ENCODE assay signal across 25 cellular contexts in the genomic region with DNA sequence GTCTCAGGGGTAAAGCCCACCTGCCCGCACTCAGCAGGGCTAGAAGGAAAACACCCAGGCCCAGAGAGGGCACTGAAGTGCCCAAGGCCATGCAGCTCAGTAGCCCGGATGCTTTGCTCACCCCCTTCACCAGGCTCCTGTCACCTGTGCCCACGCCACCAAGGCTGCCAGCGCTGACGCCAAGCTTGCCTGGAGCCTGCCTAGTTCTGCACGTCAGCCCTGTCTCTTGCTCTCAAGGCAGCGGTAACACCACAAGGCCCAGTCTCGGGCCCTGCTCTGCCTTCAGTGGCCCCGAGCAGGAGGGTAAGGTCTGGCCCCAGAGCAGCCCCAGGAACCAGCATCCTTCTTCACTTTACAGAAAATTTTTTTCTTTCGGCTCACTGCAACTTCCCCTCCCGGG. TPM values are rescaled to one million over a fixed set of nuclear protein-coding genes. Genes with fewer than 3 reads are reported as not detected.
DNase-seq lines count a peak whose midpoint lies in the region; ATAC-seq and TF ChIP-seq lines count a peak whose summit lies in the region.
"Had no signal": no experiment of that assay in that cellular context is flagged by ENCODE, and none has a peak within 500 bp of the region (broad histone marks: within the 10 kb centered on the region; RNA-seq: fewer than 3 reads in every experiment).

No MANE protein-coding gene starts in this region.

- H3K27ac Mint-ChIP-seq in CD4-positive, alpha-beta T cell, result peak overlapping the region; percentile 70
- peak overlapping the region; percentile 4 for H3K27ac Mint-ChIP-seq in endodermal cell

- no peak overlapping the region for H2AFZ ChIP-seq in PC-9
- H2AFZ ChIP-seq in smooth muscle cell (ENCODE audit: low read depth), result no peak overlapping the region

- H3F3A ChIP-seq in PC-9 (ENCODE audit: insufficient read depth, low read depth) (peaks cover 72% of the 10 kb centered on the region), smooth muscle cell (ENCODE audit: low read depth) (no peaks in the 10 kb centered on the region)

- POLR2A ChIA-PET in CD4-positive, alpha-beta T cell (lab: Charles Lee), result interaction anchor here (0.6 to 13.0 kb wide), 3 partner anchors 8 to 100 kb away, joined by 3 to 427 read pairs (median 3); a partner anchor contains a TSS
- POLR2A ChIA-PET in PC-9 (lab: Charles Lee; ENCODE audit: unreplicated experiment), result interaction anchor here (0.6 kb wide), 1 partner anchor 188 kb away, joined by 4 read pairs; a partner anchor contains a TSS

- no peak for ATAC-seq in CD4-positive, alpha-beta T cell (ENCODE audit: poor library complexity)
- ATAC-seq in HG03354 (IDR thresholded peaks at IDR 0.05; ENCODE audit: poor library complexity, severe bottlenecking, unreplicated experiment), result no peak
- no peak for ATAC-seq in GM21528 (IDR thresholded peaks at IDR 0.05; ENCODE audit: low FRiP score, unreplicated experiment)
- ATAC-seq: activated CD8-positive, alpha-beta T cell treated with anti-CD3 and anti-CD28 coated beads for 36 hours; heart right ventricle; Right ventricle myocardium inferior had no signal

- H3K79me2 ChIP-seq in PC-9 (ENCODE audit: low read depth) (peaks cover 42% of the 10 kb centered on the region), smooth muscle cell (ENCODE audit: low read depth) (no peaks in the 10 kb centered on the region)

- H3K27me3 ChIP-seq in CD4-positive, alpha-beta T cell (ENCODE audit: control insufficient read depth, insufficient read depth, low read length), result no peaks in the 10 kb centered on the region
- H3K27me3 ChIP-seq in PC-9 (ENCODE audit: insufficient read depth, low read depth), result no peaks in the 10 kb centered on the region
- no peaks in the 10 kb centered on the region for H3K27me3 ChIP-seq in endodermal cell (ENCODE audit: control insufficient read depth, insufficient read depth, low read length, poor library complexity, severe bottlenecking)
- H3K27me3 ChIP-seq in smooth muscle cell (ENCODE audit: low read depth), result no peaks in the 10 kb centered on the region
- H3K27me3 ChIP-seq: cardiac muscle cell, heart right ventricle, uterus had no signal

- H3K36me3 ChIP-seq in PC-9 (ENCODE audit: low read depth), result peaks cover 18% of the 10 kb centered on the region; the same call in 1 of the 2 replicates
- peaks cover 85% of the 10 kb centered on the region for H3K36me3 ChIP-seq in endodermal cell (ENCODE audit: control insufficient read depth, insufficient read depth, low read length)
- H3K36me3 ChIP-seq in smooth muscle cell (ENCODE audit: low read depth), result peaks cover under 1% of the 10 kb centered on the region
- H3K36me3 ChIP-seq: uterus had no signal

- 94 to 98% methylated on average over 8 to 11 of the region's 11 CpGs for WGBS in endodermal cell (ENCODE audit: insufficient coverage in 1 of 2, insufficient read length in 1 of 2), 2 experiments
- WGBS in smooth muscle cell (ENCODE audit: low lambda C conversion rate), result 96% methylated on average over 11 of the region's 11 CpGs

- no peak for TF ChIP-seq CTCF in CD4-positive, alpha-beta T cell (IDR thresholded peaks at IDR 0.05)
- no peak for TF ChIP-seq CTCF in PC-9 (conservative IDR thresholded peaks at IDR 0.05)
- no peak for TF ChIP-seq CTCF in endodermal cell (conservative IDR thresholded peaks at IDR 0.05)
- TF ChIP-seq CTCF in smooth muscle cell (IDR thresholded peaks at IDR 0.05; ENCODE audit: borderline replicate concordance, insufficient read depth, poor library complexity, severe bottlenecking), result no peak

- no peak overlapping the region for H3K9ac ChIP-seq in endodermal cell (ENCODE audit: extremely low read depth, low read length, poor library complexity, severe bottlenecking)
- no peak overlapping the region for H3K9ac ChIP-seq in smooth muscle cell (ENCODE audit: low read depth)

- H4K20me1 ChIP-seq in PC-9 (ENCODE audit: insufficient read depth) (no peaks in the 10 kb centered on the region), smooth muscle cell (ENCODE audit: low read depth) (peaks cover 40% of the 10 kb centered on the region)

- no peaks in the 10 kb centered on the region for H3K27me3 Mint-ChIP-seq in CD4-positive, alpha-beta T cell
- no peaks in the 10 kb centered on the region for H3K27me3 Mint-ChIP-seq in endodermal cell (ENCODE audit: insufficient read depth)
- H3K27me3 Mint-ChIP-seq: activated CD8-positive, alpha-beta T cell treated with anti-CD3 and anti-CD28 coated beads for 36 hours had no signal

- intact Hi-C loops in CD4-positive, alpha-beta T cell (cut with DNase I, micrococcal nuclease), result no loop called here
- intact Hi-C loops in PC-9 (cut with micrococcal nuclease; ENCODE audit: unreplicated experiment), result loop anchor here (2.0 kb wide), 1 partner anchor 64 kb away; a partner anchor contains a TSS

- DNase-seq in CD4-positive, alpha-beta T cell, result no peak
- DNase-seq in PC-9 (no peak), endodermal cell (no peak), smooth muscle cell (lab: John Stamatoyannopoulos, UW; ENCODE audit: unreplicated experiment) (no peak), T-helper 9 cell (no peak), GOT3 (lab: John Stamatoyannopoulos, UW) (no peak)
- DNase-seq: ACHN; activated CD4-positive, CD25-positive, alpha-beta regulatory T cell treated with anti-CD3 and anti-CD28 coated beads, Interleukin-2, amount 50 U/mL, for 72 hours; activated CD8-positive, alpha-beta T cell treated with anti-CD3 and anti-CD28 coated beads for 36 hours; activated naive CD4-positive, alpha-beta T cell; C1 segment of cervical spinal cord; DMS153; heart right ventricle; NCI-H1092; NCI-H226; uterus had no signal

- no peaks in the 10 kb centered on the region for H3K9me2 ChIP-seq in PC-9 (ENCODE audit: insufficient read depth)

- H3K9me3 ChIP-seq in CD4-positive, alpha-beta T cell (ENCODE audit: control insufficient read depth, low read length), result no peaks in the 10 kb centered on the region
- H3K9me3 ChIP-seq in PC-9 (ENCODE audit: insufficient read depth, low read depth) (no peaks in the 10 kb centered on the region), endodermal cell (ENCODE audit: control insufficient read depth, low read length) (no peaks in the 10 kb centered on the region), smooth muscle cell (replicated peaks; ENCODE audit: low read depth) (no peaks in the 10 kb centered on the region)
- H3K9me3 ChIP-seq: heart right ventricle, mucosa of descending colon, uterus had no signal

- H3K4me3 Mint-ChIP-seq in CD4-positive, alpha-beta T cell, result no peak overlapping the region
- H3K4me3 Mint-ChIP-seq in endodermal cell, result no peak overlapping the region
- H3K4me3 Mint-ChIP-seq: activated CD8-positive, alpha-beta T cell treated with anti-CD3 and anti-CD28 coated beads for 36 hours had no signal

- BruUV-seq in PC-9 (replicated peaks; lab: Mats Ljungman, UMichigan), result no TSS peak

- H3K9me3 Mint-ChIP-seq in CD4-positive, alpha-beta T cell, result no peaks in the 10 kb centered on the region
- H3K9me3 Mint-ChIP-seq in endodermal cell, result no peaks in the 10 kb centered on the region
- H3K9me3 Mint-ChIP-seq: activated CD8-positive, alpha-beta T cell treated with anti-CD3 and anti-CD28 coated beads for 36 hours had no signal

- CTCF ChIA-PET in CD4-positive, alpha-beta T cell (lab: Charles Lee), result interaction anchor here (1.4 kb wide), 1 partner anchor 8 kb away, joined by 5 read pairs; a partner anchor contains a TSS
- CTCF ChIA-PET in PC-9 (lab: Charles Lee), result no interaction called here

- H3K36me3 Mint-ChIP-seq in CD4-positive, alpha-beta T cell (ENCODE audit: low read depth), result peaks cover 95% of the 10 kb centered on the region
- peaks cover 69% of the 10 kb centered on the region for H3K36me3 Mint-ChIP-seq in endodermal cell (ENCODE audit: low read depth)

- H3K4me2 ChIP-seq in PC-9, result peak overlapping the region; percentile 88
- H3K4me2 ChIP-seq in smooth muscle cell, result no peak overlapping the region

- H3K4me1 ChIP-seq in PC-9 (replicated peaks; ENCODE audit: insufficient read depth) (peaks cover 86% of the 10 kb centered on the region), endodermal cell (ENCODE audit: control insufficient read depth, insufficient read depth, low read length) (peaks cover 12% of the 10 kb centered on the region), smooth muscle cell (ENCODE audit: low read depth) (no peaks in the 10 kb centered on the region)

- peaks cover 77% of the 10 kb centered on the region for H3K4me1 Mint-ChIP-seq in CD4-positive, alpha-beta T cell (ENCODE audit: low read depth)
- H3K4me1 Mint-ChIP-seq in endodermal cell, result peaks cover 28% of the 10 kb centered on the region

- H3K4me3 ChIP-seq in PC-9, result no peak overlapping the region; the same call in 1 of the 2 replicates
- H3K4me3 ChIP-seq in endodermal cell (ENCODE audit: low read length), result no peak overlapping the region
- H3K4me3 ChIP-seq in smooth muscle cell, result no peak overlapping the region
- H3K4me3 ChIP-seq: cardiac muscle cell, heart right ventricle, mucosa of descending colon, skin epidermis, uterus had no signal

- H3K27ac ChIP-seq in CD4-positive, alpha-beta T cell (ENCODE audit: low read depth, low read length), result no peak overlapping the region
- H3K27ac ChIP-seq in PC-9 (peak overlapping the region; percentile 91), endodermal cell (ENCODE audit: low read depth, low read length) (no peak overlapping the region), smooth muscle cell (ENCODE audit: low read depth) (peak overlapping the region; percentile 79)
- H3K27ac ChIP-seq: cardiac muscle cell, heart right ventricle, uterus had no signal

RNA-seq across cellular contexts. Expression of a gene that starts 7.7 kb away (rescaled TPM):
- 100 to 1,000 TPM; 199 to 204 TPM for total RNA-seq in CD4-positive, alpha-beta T cell
- total RNA-seq in PC-9 (2021) (115 and 126 TPM in 2 replicates), endodermal cell (100 to 1,000 TPM; 194 to 232 TPM), smooth muscle cell (12.0 and 12.3 TPM in 2 replicates)
- 34.7 TPM for polyA plus RNA-seq in endodermal cell (2013, experiment 1 of 2)
- polyA plus RNA-seq in endodermal cell (2013, experiment 2 of 2), result 38.8 TPM
- polyA plus RNA-seq in smooth muscle cell, result 10.9 and 17.9 TPM in 2 replicates

RNA-seq across cellular contexts. Expression of a gene that starts 14.5 kb away (rescaled TPM):
- not detected for total RNA-seq in CD4-positive, alpha-beta T cell
- total RNA-seq in PC-9 (2021), result not detected in 2 replicates
- total RNA-seq in endodermal cell, result 100 to 1,000 TPM in 1 of 2 donors, 10 to 100 TPM in 1; 76.0 to 660 TPM
- 184 TPM for polyA plus RNA-seq in endodermal cell (2013, experiment 1 of 2)
- polyA plus RNA-seq in endodermal cell (2013, experiment 2 of 2), result 274 TPM
- total RNA-seq in smooth muscle cell, result not detected in 2 replicates
- polyA plus RNA-seq in smooth muscle cell, result 0.46 TPM in 1 of 2 replicates, not detected in the other
- total RNA-seq: epithelial cell of proximal tubule, fibroblast of villous mesenchyme, pulmonary artery endothelial cell, Right ventricle myocardium inferior had no signal
- polyA plus RNA-seq: cardiac muscle cell had no signal

RNA-seq across cellular contexts. Expression of a gene that starts 49.6 kb away (rescaled TPM):
- total RNA-seq in CD4-positive, alpha-beta T cell, result 10 to 100 TPM; 24.1 to 26.2 TPM
- 100 and 112 TPM in 2 replicates for total RNA-seq in PC-9 (2021)
- 100 to 1,000 TPM in 1 of 2 donors, 10 to 100 TPM in 1; 94.5 to 101 TPM for total RNA-seq in endodermal cell
- 74.6 TPM for polyA plus RNA-seq in endodermal cell (2013, experiment 1 of 2)
- 71.4 TPM for polyA plus RNA-seq in endodermal cell (2013, experiment 2 of 2)
- 15.1 and 20.1 TPM in 2 replicates for total RNA-seq in smooth muscle cell
- 40.5 and 44.3 TPM in 2 replicates for polyA plus RNA-seq in smooth muscle cell

Comparison
In these comparisons a context has a peak if more than half of its experiments do, and no peak if none do; other contexts are left out.
1. H3K27ac ChIP-seq: peak in PC-9 (single experiment) and smooth muscle cell (single experiment); none in CD4-positive, alpha-beta T cell (single experiment) and endodermal cell (single experiment).
2. RNA of a gene that starts 14.5 kb away (total RNA-seq): 76.0 to 660 TPM in endodermal cell; not detected in CD4-positive, alpha-beta T cell, not detected in PC-9 and not detected in smooth muscle cell; every median in the first group is over 10 times any median in the second.